In genomic region chr7:13259908-13260307, GRCh38 we compare ENCODE assay signal across 21 cellular contexts.
DNase-seq lines count a peak whose midpoint lies in the region; ATAC-seq and TF ChIP-seq lines count a peak whose summit lies in the region.
"Had no signal": no experiment of that assay in that cellular context is flagged by ENCODE, and none has a peak within 500 bp of the region (broad histone marks: within the 10 kb centered on the region; RNA-seq: fewer than 3 reads in every experiment).

No MANE protein-coding gene starts in this region.

- H2BK5ac ChIP-seq in mesenchymal stem cell (ENCODE audit: low read depth, low read length, poor library complexity, severe bottlenecking): no peak overlapping the region

- no peak overlapping the region for H3K23ac ChIP-seq in mesenchymal stem cell (ENCODE audit: low read length in 2 of 2)

- no peak overlapping the region for H2AK5ac ChIP-seq in mesenchymal stem cell (ENCODE audit: low read length, severe bottlenecking)

- no peak for TF ChIP-seq CTCF in activated B cell treated with CpG ODN at 0.5 μM for 24 hours (IDR thresholded peaks at IDR 0.05)

- no peaks in the 10 kb centered on the region for H3K4me1 ChIP-seq in mesenchymal stem cell (ENCODE audit: control insufficient read depth, insufficient read depth, low read depth, low read length)

- H2BK15ac ChIP-seq in mesenchymal stem cell (ENCODE audit: low read depth, poor library complexity, severe bottlenecking): no peak overlapping the region

- ATAC-seq in stimulated activated naive CD8-positive, alpha-beta T cell treated with anti-CD3 and anti-CD28 coated beads, Interleukin-15, Interleukin-2, amounts not matched to agents 100 U/mL and 50 U/mL, for 24 hours: peak; percentile 32
- ATAC-seq in stimulated activated naive CD8-positive, alpha-beta T cell treated with anti-CD3 and anti-CD28 coated beads, Interleukin-15, amount 100 ng/mL, for 72 hours: no peak
- peak; percentile 25 for ATAC-seq in activated B cell treated with CpG ODN at 0.5 μM for 24 hours (ENCODE audit: low read depth)
- ATAC-seq in GM21367 (IDR thresholded peaks at IDR 0.05; ENCODE audit: unreplicated experiment): no peak
- ATAC-seq: Right ventricle myocardium inferior had no signal

- H3K4me3 Mint-ChIP-seq in stimulated activated naive CD8-positive, alpha-beta T cell treated with anti-CD3 and anti-CD28 coated beads, Interleukin-15, amount 100 ng/mL, for 72 hours: no peak overlapping the region
- no peak overlapping the region for H3K4me3 Mint-ChIP-seq in activated B cell treated with CpG ODN at 0.5 μM for 24 hours
- no peak overlapping the region for H3K4me3 Mint-ChIP-seq in activated T-helper 1 cell treated with anti-CD3 and anti-CD28 coated beads, Interleukin-12 subunit alpha, Interleukin-12 subunit beta, Interleukin-2, Interleukin-4 antibody, amounts not matched to agents 30 ng/mL and 10 ng/mL and 1 ng/mL, durations not matched to agents 14 hours and 24 hours and 36 hours
- H3K4me3 Mint-ChIP-seq: HFFc6 had no signal

- H3K14ac ChIP-seq in mesenchymal stem cell (ENCODE audit: low read length in 2 of 2): peak overlapping the region in 1 of 2 experiments; percentile 55

- no peak overlapping the region for H3K9ac ChIP-seq in mesenchymal stem cell (ENCODE audit: low read length)

- intact Hi-C loops in activated B cell treated with CpG ODN at 0.5 μM for 24 hours (cut with micrococcal nuclease): no loop called here
- intact Hi-C loops in activated T-helper 1 cell treated with anti-CD3 and anti-CD28 coated beads, Interleukin-12 subunit alpha, Interleukin-12 subunit beta, Interleukin-2, Interleukin-4 antibody, amounts not matched to agents 30 ng/mL and 10 ng/mL and 1 ng/mL, durations not matched to agents 14 hours and 24 hours and 36 hours (cut with micrococcal nuclease): no loop called here

- H3K18ac ChIP-seq in mesenchymal stem cell (ENCODE audit: low read depth in 1 of 2, low read length in 2 of 2): no peak overlapping the region

- H3K4me2 ChIP-seq in mesenchymal stem cell (ENCODE audit: low read length, poor library complexity, severe bottlenecking): peak overlapping the region; percentile 16

- DNase-seq in stimulated activated naive CD8-positive, alpha-beta T cell treated with anti-CD3 and anti-CD28 coated beads, Interleukin-15, Interleukin-2, amounts not matched to agents 100 U/mL and 50 U/mL, for 24 hours: no peak
- DNase-seq in stimulated activated naive CD8-positive, alpha-beta T cell treated with anti-CD3 and anti-CD28 coated beads, Interleukin-15, amount 100 ng/mL, for 72 hours: no peak
- DNase-seq in activated B cell treated with CpG ODN at 0.5 μM for 24 hours (no peak), mesenchymal stem cell (no peak)
- no peak for DNase-seq in activated T-helper 1 cell treated with anti-CD3 and anti-CD28 coated beads, Interleukin-12 subunit alpha, Interleukin-12 subunit beta, Interleukin-2, Interleukin-4 antibody, amounts not matched to agents 30 ng/mL and 10 ng/mL and 1 ng/mL, durations not matched to agents 14 hours and 24 hours and 36 hours (ENCODE audit: low spot score)
- no peak for DNase-seq in activated CD4-positive, alpha-beta T cell treated with anti-CD3 and anti-CD28 coated beads for 48 hours
- DNase-seq: DMS53, GF-D8, H7, HFFc6, KG1, NCI-H1092, NCI-H1436, NCI-H187 treated with DMSO at 0.1 percent for 48 hours, NCI-H345, NCI-H524, NCI-H82, SW 1271 had no signal

- H2BK12ac ChIP-seq in mesenchymal stem cell (ENCODE audit: low read length in 2 of 2): peak overlapping the region in 1 of 2 experiments; percentile 83

- H2AFZ ChIP-seq in mesenchymal stem cell (ENCODE audit: low read depth, low read length): no peak overlapping the region

- H3K79me1 ChIP-seq in mesenchymal stem cell (replicated peaks; ENCODE audit: low read length, poor library complexity, severe bottlenecking): no peaks in the 10 kb centered on the region

- H4K8ac ChIP-seq in mesenchymal stem cell (ENCODE audit: low read length): no peak overlapping the region

- no peak overlapping the region for H4K91ac ChIP-seq in mesenchymal stem cell (ENCODE audit: low read length)

- H3K4me1 Mint-ChIP-seq in stimulated activated naive CD8-positive, alpha-beta T cell treated with anti-CD3 and anti-CD28 coated beads, Interleukin-15, amount 100 ng/mL, for 72 hours: no peaks in the 10 kb centered on the region
- no peaks in the 10 kb centered on the region for H3K4me1 Mint-ChIP-seq in activated B cell treated with CpG ODN at 0.5 μM for 24 hours
- H3K4me1 Mint-ChIP-seq in activated T-helper 1 cell treated with anti-CD3 and anti-CD28 coated beads, Interleukin-12 subunit alpha, Interleukin-12 subunit beta, Interleukin-2, Interleukin-4 antibody, amounts not matched to agents 30 ng/mL and 10 ng/mL and 1 ng/mL, durations not matched to agents 14 hours and 24 hours and 36 hours (ENCODE audit: low read depth): no peaks in the 10 kb centered on the region

- CTCF ChIA-PET in activated B cell treated with CpG ODN at 0.5 μM for 24 hours (lab: Charles Lee): interaction anchor here (1.3 to 4.9 kb wide), 3 partner anchors 574 to 735 kb away, joined by 3 to 57 read pairs (median 6); no protein-coding TSS in a partner anchor

- no peak overlapping the region for H3K27ac Mint-ChIP-seq in stimulated activated naive CD8-positive, alpha-beta T cell treated with anti-CD3 and anti-CD28 coated beads, Interleukin-15, amount 100 ng/mL, for 72 hours
- no peak overlapping the region for H3K27ac Mint-ChIP-seq in activated B cell treated with CpG ODN at 0.5 μM for 24 hours
- no peak overlapping the region for H3K27ac Mint-ChIP-seq in activated T-helper 1 cell treated with anti-CD3 and anti-CD28 coated beads, Interleukin-12 subunit alpha, Interleukin-12 subunit beta, Interleukin-2, Interleukin-4 antibody, amounts not matched to agents 30 ng/mL and 10 ng/mL and 1 ng/mL, durations not matched to agents 14 hours and 24 hours and 36 hours
- H3K27ac Mint-ChIP-seq: HFFc6 had no signal

- no peaks in the 10 kb centered on the region for H3K9me3 ChIP-seq in mesenchymal stem cell (ENCODE audit: control insufficient read depth, low read length)

- POLR2A ChIA-PET in activated B cell treated with CpG ODN at 0.5 μM for 24 hours (lab: Charles Lee): no interaction called here

- H3K27ac ChIP-seq in mesenchymal stem cell (ENCODE audit: low read length, poor library complexity, severe bottlenecking): no peak overlapping the region
- H3K27ac ChIP-seq: C4-2B had no signal

- no peaks in the 10 kb centered on the region for H3K9me3 Mint-ChIP-seq in stimulated activated naive CD8-positive, alpha-beta T cell treated with anti-CD3 and anti-CD28 coated beads, Interleukin-15, amount 100 ng/mL, for 72 hours
- no peaks in the 10 kb centered on the region for H3K9me3 Mint-ChIP-seq in activated B cell treated with CpG ODN at 0.5 μM for 24 hours
- H3K9me3 Mint-ChIP-seq in activated T-helper 1 cell treated with anti-CD3 and anti-CD28 coated beads, Interleukin-12 subunit alpha, Interleukin-12 subunit beta, Interleukin-2, Interleukin-4 antibody, amounts not matched to agents 30 ng/mL and 10 ng/mL and 1 ng/mL, durations not matched to agents 14 hours and 24 hours and 36 hours: no peaks in the 10 kb centered on the region
- H3K9me3 Mint-ChIP-seq: HFFc6 had no signal

- H3K36me3 Mint-ChIP-seq in activated B cell treated with CpG ODN at 0.5 μM for 24 hours (ENCODE audit: low read depth): no peaks in the 10 kb centered on the region
- H3K36me3 Mint-ChIP-seq in activated T-helper 1 cell treated with anti-CD3 and anti-CD28 coated beads, Interleukin-12 subunit alpha, Interleukin-12 subunit beta, Interleukin-2, Interleukin-4 antibody, amounts not matched to agents 30 ng/mL and 10 ng/mL and 1 ng/mL, durations not matched to agents 14 hours and 24 hours and 36 hours (ENCODE audit: low read depth): no peaks in the 10 kb centered on the region

- peaks cover 8% of the 10 kb centered on the region for H3K27me3 Mint-ChIP-seq in stimulated activated naive CD8-positive, alpha-beta T cell treated with anti-CD3 and anti-CD28 coated beads, Interleukin-15, amount 100 ng/mL, for 72 hours
- H3K27me3 Mint-ChIP-seq in activated B cell treated with CpG ODN at 0.5 μM for 24 hours: peaks cover 2% of the 10 kb centered on the region
- no peaks in the 10 kb centered on the region for H3K27me3 Mint-ChIP-seq in activated T-helper 1 cell treated with anti-CD3 and anti-CD28 coated beads, Interleukin-12 subunit alpha, Interleukin-12 subunit beta, Interleukin-2, Interleukin-4 antibody, amounts not matched to agents 30 ng/mL and 10 ng/mL and 1 ng/mL, durations not matched to agents 14 hours and 24 hours and 36 hours (ENCODE audit: insufficient read depth)

- H3K27me3 ChIP-seq in mesenchymal stem cell (ENCODE audit: control insufficient read depth in 1 of 2, insufficient read depth in 1 of 2, low read length in 2 of 2): no peaks in the 10 kb centered on the region

- H3K4me3 ChIP-seq in mesenchymal stem cell (ENCODE audit: insufficient read depth in 1 of 2, low read depth in 1 of 2, low read length in 2 of 2): no peak overlapping the region

- no peaks in the 10 kb centered on the region for H3K36me3 ChIP-seq in mesenchymal stem cell (ENCODE audit: control insufficient read depth in 1 of 2, insufficient read depth in 2 of 2, low read depth in 1 of 2, low read length in 2 of 2)

- no peak overlapping the region for H2BK120ac ChIP-seq in mesenchymal stem cell (ENCODE audit: low read depth, low read length)

- H3K4ac ChIP-seq in mesenchymal stem cell (ENCODE audit: low read depth in 1 of 2, low read length in 2 of 2): no peak overlapping the region

Comparison
In these comparisons a context has a peak if more than half of its experiments do, and no peak if none do; other contexts are left out.
1. ATAC-seq: peak in stimulated activated naive CD8-positive, alpha-beta T cell treated with anti-CD3 and anti-CD28 coated beads, Interleukin-15, Interleukin-2, amounts not matched to agents 100 U/mL and 50 U/mL, for 24 hours (single experiment) and activated B cell treated with CpG ODN at 0.5 μM for 24 hours (single experiment); none in stimulated activated naive CD8-positive, alpha-beta T cell treated with anti-CD3 and anti-CD28 coated beads, Interleukin-15, amount 100 ng/mL, for 72 hours (single experiment) and GM21367 (single experiment).